8 cellular contexts compared by ENCODE assay signal in the genomic region with DNA sequence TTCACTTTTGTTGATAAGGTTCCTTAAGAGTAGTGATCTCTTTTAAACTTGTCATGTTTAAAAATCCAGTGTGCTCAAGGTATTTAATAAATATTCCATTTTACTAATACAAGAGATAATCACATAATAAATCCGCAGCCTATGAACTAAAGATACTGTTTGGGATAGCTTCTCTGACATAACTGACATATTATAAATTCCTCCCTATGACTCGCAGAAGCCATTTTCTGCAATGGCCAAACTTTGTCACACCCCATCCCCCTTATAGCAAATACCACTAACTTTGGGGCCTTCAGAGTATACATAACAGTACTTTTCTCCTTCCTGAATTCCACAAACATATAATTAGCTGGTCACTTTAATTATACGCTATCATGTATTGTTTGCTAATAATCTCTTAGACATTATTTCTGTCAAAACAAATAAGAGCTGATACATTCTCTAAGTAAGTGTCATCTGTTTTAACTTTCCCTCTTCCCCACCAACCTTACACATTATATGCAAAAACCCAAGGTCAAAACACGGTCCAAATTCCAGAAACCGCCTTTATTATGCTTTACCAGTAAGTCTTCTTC. TPM values are rescaled to one million over a fixed set of nuclear protein-coding genes. Genes with fewer than 3 reads are reported as not detected.
DNase-seq lines count a peak whose midpoint lies in the region; ATAC-seq and TF ChIP-seq lines count a peak whose summit lies in the region.

No MANE protein-coding gene starts in this region.

- H3K9ac ChIP-seq in HUES6 (ENCODE audit: low read length) (peak overlapping the region; percentile 97), mesendoderm (ENCODE audit: low read length) (peak overlapping the region; percentile 94)

- H3K27ac ChIP-seq in HUES6 (ENCODE audit: low read depth, low read length), result peak overlapping the region; percentile 89; the same call in 1 of the 2 replicates
- no peak overlapping the region for H3K27ac ChIP-seq in mesendoderm (ENCODE audit: low read depth, low read length)

- no peaks in the 10 kb centered on the region for H3K36me3 ChIP-seq in BJ (ENCODE audit: control insufficient read depth, insufficient read depth, low read length)
- 0 out of 2 replicates have a peak, but pooled peaks cover under 1% of the 10 kb centered on the region for H3K36me3 ChIP-seq in HUES6 (ENCODE audit: control insufficient read depth, insufficient read depth, low read length)
- H3K36me3 ChIP-seq in mesendoderm (ENCODE audit: control insufficient read depth, insufficient read depth, low read length), result no peaks in the 10 kb centered on the region

- no peak overlapping the region for H4K8ac ChIP-seq in mesendoderm (ENCODE audit: low read depth, low read length)

- no peak overlapping the region for H2BK5ac ChIP-seq in mesendoderm (ENCODE audit: low read length)

- H3K79me2 ChIP-seq in mesendoderm (ENCODE audit: control insufficient read depth, insufficient read depth, low read length), result no peaks in the 10 kb centered on the region

- H3K27me3 ChIP-seq in BJ (ENCODE audit: control insufficient read depth, insufficient read depth, low read length), result no peaks in the 10 kb centered on the region
- H3K27me3 ChIP-seq in HUES6 (ENCODE audit: control insufficient read depth, insufficient read depth, low read length), result no peaks in the 10 kb centered on the region
- no peaks in the 10 kb centered on the region for H3K27me3 ChIP-seq in mesendoderm (ENCODE audit: insufficient read depth, low read length, poor library complexity)

- TF ChIP-seq CTCF in BJ (IDR thresholded peaks at IDR 0.05; ENCODE audit: insufficient read depth, low read depth, low read length), result no peak
- TF ChIP-seq CTCF in astrocyte of the spinal cord (IDR thresholded peaks at IDR 0.05; ENCODE audit: low read depth, low read length), result no peak

- ATAC-seq in HG03460 (IDR thresholded peaks at IDR 0.05; ENCODE audit: unreplicated experiment), result no peak
- no peak for ATAC-seq in left colon

- no peak overlapping the region for H3K56ac ChIP-seq in mesendoderm (ENCODE audit: low read length)

- no peak overlapping the region for H2BK120ac ChIP-seq in mesendoderm (ENCODE audit: low read depth, low read length)

- DNase-seq in BJ (ENCODE audit: low read depth) (peak; percentile 5), astrocyte of the spinal cord (ENCODE audit: low read depth, low spot score) (peak; percentile 33), mesendoderm (peak; percentile 67), activated gamma-delta T cell (lab: John Stamatoyannopoulos, UW) (no peak), head of caudate nucleus (no peak), left colon (no peak)

- H3K4me2 ChIP-seq in mesendoderm (ENCODE audit: low read length), result peak overlapping the region; percentile 31

- no peak overlapping the region for H3K23ac ChIP-seq in mesendoderm (ENCODE audit: low read length)

- H3K9me3 ChIP-seq in HUES6 (ENCODE audit: control insufficient read depth, insufficient read depth, low read depth, low read length), result no peaks in the 10 kb centered on the region

- H3K4ac ChIP-seq in mesendoderm (ENCODE audit: low read depth, low read length), result no peak overlapping the region

- no peak overlapping the region for H2AK5ac ChIP-seq in mesendoderm (ENCODE audit: low read length)

- H3K4me1 ChIP-seq in HUES6 (ENCODE audit: control insufficient read depth, insufficient read depth, low read length) (peaks cover 10% of the 10 kb centered on the region), mesendoderm (ENCODE audit: control insufficient read depth, low read depth, low read length) (no peaks in the 10 kb centered on the region)

- H3K4me3 ChIP-seq in BJ (ENCODE audit: low read depth, low read length) (peak overlapping the region; percentile 94), HUES6 (ENCODE audit: low read depth, low read length) (peak overlapping the region; percentile 95), astrocyte of the spinal cord (ENCODE audit: low read depth, low read length) (peak overlapping the region; percentile 92), mesendoderm (ENCODE audit: low read length) (peak overlapping the region; percentile 90)

- H3K79me1 ChIP-seq in mesendoderm (ENCODE audit: low read length), result no peaks in the 10 kb centered on the region

- POLR2A ChIA-PET in BJ (lab: Charles Lee), result interaction anchor here (0.6 kb wide), 1 partner anchor 21 kb away, joined by 6 read pairs; no protein-coding TSS in a partner anchor

- H3K18ac ChIP-seq in mesendoderm (ENCODE audit: low read length), result no peak overlapping the region

- H4K5ac ChIP-seq in mesendoderm (ENCODE audit: low read length), result no peak overlapping the region

- CTCF ChIA-PET in BJ (lab: Yijun Ruan, JAX), result no interaction called here

- in situ Hi-C loops in astrocyte of the spinal cord (cut with HindIII; ENCODE audit: low sequenced_read_pairs), result no loop called here

- intact Hi-C loops in head of caudate nucleus (cut with DNase I), result loop anchor here (5.0 to 10.0 kb wide), 2 partner anchors 75 to 168 kb away; partner anchors contain the start of genes HMGCS1 and PAIP1
- intact Hi-C loops in left colon (cut with DNase I, micrococcal nuclease), result loop anchor here in 1 of 2 donors (10.0 kb wide), 1 partner anchor 168 kb away; the partner anchor contains the start of gene HMGCS1

- H2BK15ac ChIP-seq in mesendoderm (replicated peaks; ENCODE audit: low read depth), result no peak overlapping the region

- no CpG with 5 or more reads among the region's 5 CpGs for WGBS in mesendoderm (ENCODE audit: extremely low coverage, insufficient coverage, low lambda C conversion rate)

RNA-seq across cellular contexts. Expression of gene TMEM267, which starts 1.1 kb away (rescaled TPM):
- polyA plus RNA-seq in BJ (2011; rRNA removed), result 11.4 and 32.9 TPM in 2 replicates
- polyA minus RNA-seq in BJ (2011; rRNA and poly(A)+ RNA removed), result 9.9 and 11.0 TPM in 2 replicates
- 4.6 TPM for polyA plus RNA-seq in mesendoderm (2013, experiment 1 of 2)
- polyA plus RNA-seq in mesendoderm (2013, experiment 2 of 2), result 5.2 TPM
- 10 to 100 TPM; 11.4 to 11.8 TPM for total RNA-seq in left colon

RNA-seq across cellular contexts. Expression of gene C5orf34, which starts 32.4 kb away (rescaled TPM):
- 2.6 and 4.7 TPM in 2 replicates for polyA plus RNA-seq in BJ (2011; rRNA removed)
- polyA minus RNA-seq in BJ (2011; rRNA and poly(A)+ RNA removed), result 0.93 and 2.0 TPM in 2 replicates
- polyA plus RNA-seq in mesendoderm (2013, experiment 1 of 2), result 6.1 TPM
- 6.6 TPM for polyA plus RNA-seq in mesendoderm (2013, experiment 2 of 2)
- 1 to 10 TPM in 1 of 2 donors, under 1 TPM in 1; 0.56 to 1.6 TPM for total RNA-seq in left colon

Comparison
In these comparisons a context has a peak if more than half of its experiments do, and no peak if none do; other contexts are left out.
1. DNase-seq: peak in BJ (single experiment), astrocyte of the spinal cord (single experiment) and mesendoderm (single experiment); none in activated gamma-delta T cell (single experiment), head of caudate nucleus (0 of 42) and left colon (0 of 2).
2. Peak in every context shown above with its lines, with median percentiles within 50 percentile points of each other: H3K4me3 ChIP-seq.